Comparison of ENCODE assay signal across 8 cellular contexts in genomic region chr5:141618804-141619554, GRCh38. TPM values are rescaled to one million over a fixed set of nuclear protein-coding genes. Genes with fewer than 3 reads are reported as not detected.
DNase-seq lines count a peak whose midpoint lies in the region; ATAC-seq and TF ChIP-seq lines count a peak whose summit lies in the region.

TSS of gene DIAPH1 (minus strand) at chr5:141619000. CDS start at chr5:141618914, 86 bp downstream.

- DNase-seq in NCI-H1417 treated with DMSO at 0.1 percent for 48 hours (lab: John Stamatoyannopoulos, UW) = peak; percentile 10
- peak; percentile 98 for DNase-seq in SW480 (ENCODE audit: low spot score)
- DNase-seq in activated naive CD8-positive, alpha-beta T cell treated with anti-CD3 and anti-CD28 coated beads, Interleukin-2, amount 50 U/mL, for 24 hours = peak; percentile 99
- peak; percentile 99 for DNase-seq in cardiac septum (ENCODE audit: low spot score)
- DNase-seq in posterior cingulate gyrus = peak; percentile 79 to 98 (median 90)
- peak; percentile 98 to 99 for DNase-seq in upper lobe of left lung

- WGBS in upper lobe of left lung, 2 donors = 2 to 6% methylated on average over 11 to 60 of the region's 70 CpGs

- H3K27ac Mint-ChIP-seq in activated naive CD8-positive, alpha-beta T cell treated with anti-CD3 and anti-CD28 coated beads, Interleukin-2, amount 50 U/mL, for 24 hours = peak within 1 kb of the TSS; percentile 98

- intact Hi-C loops in cardiac septum (cut with DNase I) (loop anchor here (1.0 to 2.0 kb wide), 2 partner anchors 14 to 27 kb away; no protein-coding TSS in a partner anchor), posterior cingulate gyrus (cut with DNase I) (loop anchor here (1.0 to 2.0 kb wide), 2 partner anchors 18 to 27 kb away; partner anchors contain the start of genes HDAC3 and RELL2)

- H3K9me3 ChIP-seq in upper lobe of left lung = no peaks in the 10 kb centered on the region

- H3K27ac ChIP-seq in upper lobe of left lung = peak within 1 kb of the TSS; percentile 95 to 98 (median 97)

- H3K4me1 ChIP-seq in upper lobe of left lung = peaks cover 18 to 32% (median 30%) of the 10 kb centered on the region in 4 donors

- peak in 3 of 4 donors; percentile 93 to 96 (median 93) for TF ChIP-seq POLR2A in upper lobe of left lung (IDR thresholded peaks at IDR 0.05)

- H3K36me3 ChIP-seq in upper lobe of left lung = peaks cover 0 to 43% (median 20%) of the 10 kb centered on the region in 4 donors

- TF ChIP-seq CTCF in GM12875 (IDR thresholded peaks at IDR 0.05; ENCODE audit: borderline replicate concordance, insufficient read depth, low read depth, low read length) (peak; percentile 96), upper lobe of left lung (IDR thresholded peaks at IDR 0.05) (peak; percentile 96 to 100 (median 99))

- H3K36me3 Mint-ChIP-seq in activated naive CD8-positive, alpha-beta T cell treated with anti-CD3 and anti-CD28 coated beads, Interleukin-2, amount 50 U/mL, for 24 hours (ENCODE audit: low read depth) = peaks cover 61% of the 10 kb centered on the region

- no peaks in the 10 kb centered on the region for H3K27me3 Mint-ChIP-seq in activated naive CD8-positive, alpha-beta T cell treated with anti-CD3 and anti-CD28 coated beads, Interleukin-2, amount 50 U/mL, for 24 hours

- H3K4me3 ChIP-seq in GM12875 (ENCODE audit: low read depth, low read length) = peak within 1 kb of the TSS; percentile 95
- H3K4me3 ChIP-seq in upper lobe of left lung = peak within 1 kb of the TSS; percentile 32 to 94 (median 81)

- H3K9me3 Mint-ChIP-seq in activated naive CD8-positive, alpha-beta T cell treated with anti-CD3 and anti-CD28 coated beads, Interleukin-2, amount 50 U/mL, for 24 hours = no peaks in the 10 kb centered on the region

- ATAC-seq in HG02798 (IDR thresholded peaks at IDR 0.05; ENCODE audit: poor library complexity, unreplicated experiment) (peak; percentile 87), upper lobe of left lung (ENCODE audit: low FRiP score in 2 of 2) (peak; percentile 97 to 99)
- peak; percentile 89 for ATAC-seq in activated naive CD8-positive, alpha-beta T cell treated with anti-CD3 and anti-CD28 coated beads, Interleukin-2, amount 50 U/mL, for 24 hours

- TF ChIP-seq EP300 in upper lobe of left lung (IDR thresholded peaks at IDR 0.05) = peak in 1 of 4 donors; percentile 44

- H3K4me1 Mint-ChIP-seq in activated naive CD8-positive, alpha-beta T cell treated with anti-CD3 and anti-CD28 coated beads, Interleukin-2, amount 50 U/mL, for 24 hours = peaks cover 64% of the 10 kb centered on the region

- H3K4me3 Mint-ChIP-seq in activated naive CD8-positive, alpha-beta T cell treated with anti-CD3 and anti-CD28 coated beads, Interleukin-2, amount 50 U/mL, for 24 hours = peak within 1 kb of the TSS; percentile 100

- H3K27me3 ChIP-seq in upper lobe of left lung = no peaks in the 10 kb centered on the region

RNA-seq across cellular contexts. Expression of gene DIAPH1, which starts in this region (rescaled TPM):
- total RNA-seq in cardiac septum (77.7 TPM), upper lobe of left lung (100 to 1,000 TPM in 5 of 6 donors, 10 to 100 TPM in 1; 96.4 to 175 (median 133) TPM)

Comparison
In these comparisons a context has a peak if more than half of its experiments do, and no peak if none do; other contexts are left out.
1. Peak in every context shown above with its lines: DNase-seq, ATAC-seq, H3K4me3 ChIP-seq and H3K27ac ChIP-seq.
2. DNase-seq: peak in every context shown above with its lines; median percentile 99 in activated naive CD8-positive, alpha-beta T cell treated with anti-CD3 and anti-CD28 coated beads, Interleukin-2, amount 50 U/mL, for 24 hours; 99 in cardiac septum; 98 in upper lobe of left lung; 98 in SW480; 90 in posterior cingulate gyrus; 10 in NCI-H1417 treated with DMSO at 0.1 percent for 48 hours.